Comparison of ENCODE assay signal across 1 cellular context in the genomic region with DNA sequence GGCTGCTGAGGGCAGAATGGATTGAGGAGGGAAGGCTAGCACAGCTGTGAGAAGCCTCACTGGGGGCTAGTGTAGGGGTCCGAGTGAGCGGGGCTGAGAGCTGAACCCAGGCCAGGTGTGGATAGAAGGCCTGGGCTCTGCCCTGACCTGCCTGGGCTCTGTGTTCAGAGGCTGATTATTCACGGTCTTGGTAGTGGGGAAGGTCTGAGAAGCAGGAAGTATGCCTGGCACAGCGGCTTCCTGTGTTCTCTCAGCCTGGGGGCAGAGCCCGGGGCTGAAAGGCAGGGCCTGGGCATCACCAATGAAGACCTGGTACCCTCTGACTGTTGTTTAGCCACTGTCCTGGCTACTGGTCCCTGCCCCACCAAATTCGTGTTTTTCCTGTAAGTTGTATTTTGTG.
TF ChIP-seq lines count a peak whose summit lies in the region.

No MANE protein-coding gene starts in this region.

TF ChIP-seq in SK-N-SH treated with all-trans-retinoic acid at 6 μM for 48 hours, 23 proteins besides CTCF, POLR2A, EP300 and RAD21 (continued from another document):
- no peak for TF ChIP-seq SNAI2 (CRISPR knock-in tag; IDR thresholded peaks at IDR 0.05)
- no peak for TF ChIP-seq ZNF8 (CRISPR knock-in tag; IDR thresholded peaks at IDR 0.05)
- TF ChIP-seq GLIS3 (CRISPR knock-in tag; IDR thresholded peaks at IDR 0.05) = no peak
- TF ChIP-seq, protein P1, sequence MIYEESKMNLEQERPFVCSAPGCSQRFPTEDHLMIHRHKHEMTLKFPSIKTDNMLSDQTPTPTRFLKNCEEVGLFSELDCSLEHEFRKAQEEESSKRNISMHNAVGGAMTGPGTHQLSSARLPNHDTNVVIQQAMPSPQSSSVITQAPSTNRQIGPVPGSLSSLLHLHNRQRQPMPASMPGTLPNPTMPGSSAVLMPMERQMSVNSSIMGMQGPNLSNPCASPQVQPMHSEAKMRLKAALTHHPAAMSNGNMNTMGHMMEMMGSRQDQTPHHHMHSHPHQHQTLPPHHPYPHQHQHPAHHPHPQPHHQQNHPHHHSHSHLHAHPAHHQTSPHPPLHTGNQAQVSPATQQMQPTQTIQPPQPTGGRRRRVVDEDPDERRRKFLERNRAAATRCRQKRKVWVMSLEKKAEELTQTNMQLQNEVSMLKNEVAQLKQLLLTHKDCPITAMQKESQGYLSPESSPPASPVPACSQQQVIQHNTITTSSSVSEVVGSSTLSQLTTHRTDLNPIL (CRISPR knock-in tag; IDR thresholded peaks at IDR 0.05; ENCODE audit: low read depth) = no peak
